14 cellular contexts compared by ENCODE assay signal in the genomic region with DNA sequence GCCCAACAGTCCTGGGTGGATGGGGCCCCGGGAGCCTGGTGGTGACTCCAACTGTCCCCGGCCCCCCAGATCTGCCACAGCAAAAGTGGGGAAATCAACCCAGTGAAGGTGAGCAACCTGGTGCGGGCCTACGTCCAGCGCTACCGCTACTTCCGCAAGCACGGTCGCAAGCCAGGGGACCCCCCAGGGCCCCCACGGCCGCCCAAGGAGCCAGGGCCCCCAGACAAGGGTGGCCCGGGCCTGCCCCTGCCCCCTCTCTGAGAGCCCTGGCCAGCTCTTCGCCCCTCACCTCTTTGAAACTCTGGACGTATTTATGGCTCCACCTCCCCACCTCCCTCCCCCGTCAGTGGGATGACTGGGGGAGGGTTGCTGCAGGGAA. TPM values are rescaled to one million over a fixed set of nuclear protein-coding genes. Genes with fewer than 3 reads are reported as not detected.
DNase-seq lines count a peak whose midpoint lies in the region; ATAC-seq and TF ChIP-seq lines count a peak whose summit lies in the region.
"Had no signal": no experiment of that assay in that cellular context is flagged by ENCODE, and none has a peak within 500 bp of the region (broad histone marks: within the 10 kb centered on the region; RNA-seq: fewer than 3 reads in every experiment).

No MANE protein-coding gene starts in this region.

- no peak overlapping the region for H3K27ac ChIP-seq in A673 (ENCODE audit: low read depth, low read length, poor library complexity, severe bottlenecking)
- H3K27ac ChIP-seq in OCI-LY7 (ENCODE audit: low read depth, low read length, poor library complexity, severe bottlenecking) = no peak overlapping the region
- H3K27ac ChIP-seq: SJSA1 had no signal

- CTCF ChIA-PET in A673 (lab: Charles Lee) = no interaction called here
- CTCF ChIA-PET in OCI-LY7 (lab: Charles Lee; ENCODE audit: unreplicated experiment) = no interaction called here

- intact Hi-C loops in A673 (cut with micrococcal nuclease; ENCODE audit: unreplicated experiment) (no loop called here), OCI-LY7 (cut with micrococcal nuclease; ENCODE audit: unreplicated experiment) (no loop called here)

- no peak for DNase-seq in A673 (ENCODE audit: low spot score)
- DNase-seq in OCI-LY7 (ENCODE audit: low spot score) = no peak
- DNase-seq in effector memory CD8-positive, alpha-beta T cell = no peak
- no peak for DNase-seq in NK-92 (lab: John Stamatoyannopoulos, UW; ENCODE audit: unreplicated experiment)
- DNase-seq in occipital lobe (lab: John Stamatoyannopoulos, UW) = no peak
- no peak for DNase-seq in T1000 (lab: John Stamatoyannopoulos, UW)
- DNase-seq: C1 segment of cervical spinal cord, H7, MM.1S, NCI-H1092 treated with DMSO at 0.1 percent for 48 hours, NCI-H2227 treated with DMSO at 0.1 percent for 48 hours, NCI-H524, RPMI8226 had no signal

- peak overlapping the region; percentile 55 to 77 for H3K27ac Mint-ChIP-seq in effector memory CD8-positive, alpha-beta T cell

- peaks cover 7 to 16% of the 10 kb centered on the region in 2 donors for H3K4me1 Mint-ChIP-seq in effector memory CD8-positive, alpha-beta T cell (ENCODE audit: low read depth in 2 of 2)

- H3K4me2 ChIP-seq in OCI-LY7 (ENCODE audit: low read length) = no peak overlapping the region

- no peaks in the 10 kb centered on the region for H3K9me2 ChIP-seq in OCI-LY7 (ENCODE audit: insufficient read depth, low read length)

- H3K4me3 Mint-ChIP-seq in effector memory CD8-positive, alpha-beta T cell = no peak overlapping the region

- H3K36me3 Mint-ChIP-seq in effector memory CD8-positive, alpha-beta T cell (ENCODE audit: insufficient read depth) = peaks cover 69% of the 10 kb centered on the region

- no peak for ATAC-seq in effector memory CD8-positive, alpha-beta T cell (replicated peaks)

- peaks cover 83% of the 10 kb centered on the region for H3K36me3 ChIP-seq in A673 (ENCODE audit: insufficient read depth, low read length, poor library complexity, severe bottlenecking)
- peaks cover 91% of the 10 kb centered on the region for H3K36me3 ChIP-seq in OCI-LY7 (ENCODE audit: insufficient read depth, low read length)

- no peaks in the 10 kb centered on the region for H3K9me3 ChIP-seq in A673 (ENCODE audit: low read depth, low read length, poor library complexity, severe bottlenecking)
- H3K9me3 ChIP-seq in OCI-LY7 (ENCODE audit: low read length) = no peaks in the 10 kb centered on the region
- H3K9me3 ChIP-seq: SJSA1 had no signal

- BruUV-seq in A673 (replicated peaks; lab: Mats Ljungman, UMichigan) (TSS peak; percentile 71), OCI-LY7 (replicated peaks; lab: Mats Ljungman, UMichigan) (TSS peak; percentile 67)

- no peak overlapping the region for H3K4me3 ChIP-seq in A673 (ENCODE audit: low read depth, low read length, poor library complexity, severe bottlenecking)
- H3K4me3 ChIP-seq in OCI-LY7 (ENCODE audit: low read depth, low read length, poor library complexity, severe bottlenecking) = no peak overlapping the region
- H3K4me3 ChIP-seq: SJSA1 had no signal

- no peaks in the 10 kb centered on the region for H4K20me1 ChIP-seq in OCI-LY7 (ENCODE audit: insufficient read depth, low read length)

- POLR2A ChIA-PET in A673 (lab: Charles Lee; ENCODE audit: low non-redundant PET) (no interaction called here), OCI-LY7 (lab: Charles Lee) (interaction anchor here (0.5 kb wide), 1 partner anchor 9 kb away, joined by 3 read pairs; no protein-coding TSS in a partner anchor)

- no peaks in the 10 kb centered on the region for H3K27me3 Mint-ChIP-seq in effector memory CD8-positive, alpha-beta T cell

- H3K4me1 ChIP-seq in A673 (ENCODE audit: insufficient read depth, low read length, poor library complexity, severe bottlenecking) = no peaks in the 10 kb centered on the region
- no peaks in the 10 kb centered on the region for H3K4me1 ChIP-seq in OCI-LY7 (ENCODE audit: insufficient read depth, low read length, poor library complexity, severe bottlenecking)
- H3K4me1 ChIP-seq: SJSA1 had no signal

- H2AFZ ChIP-seq in OCI-LY7 (ENCODE audit: low read length) = no peak overlapping the region

- H3K27me3 ChIP-seq in A673 (replicated peaks; ENCODE audit: insufficient read depth, low read depth, low read length, poor library complexity) = no peaks in the 10 kb centered on the region
- H3K27me3 ChIP-seq: SJSA1 had no signal

- no peaks in the 10 kb centered on the region for H3K79me2 ChIP-seq in OCI-LY7 (ENCODE audit: insufficient read depth, low read depth, low read length)

- no peak for TF ChIP-seq CTCF in A673 (conservative IDR thresholded peaks at IDR 0.05; ENCODE audit: low read depth, low read length)
- TF ChIP-seq CTCF in OCI-LY7 (conservative IDR thresholded peaks at IDR 0.05; ENCODE audit: low read length) = no peak

- H3K9me3 Mint-ChIP-seq in effector memory CD8-positive, alpha-beta T cell = no peaks in the 10 kb centered on the region

RNA-seq across cellular contexts. Expression of a gene that starts 7.5 kb away (rescaled TPM):
- total RNA-seq in A673 (2021) = 81.7 and 88.0 TPM in 2 replicates
- 116 and 117 TPM in 2 replicates for total RNA-seq in OCI-LY7 (2014; rRNA removed; shearing (Covaris generic))
- 96.6 and 98.5 TPM in 2 replicates for total RNA-seq in OCI-LY7 (2022)
- 8.1 TPM for total RNA-seq in occipital lobe

RNA-seq across cellular contexts. Expression of a gene that starts 7.6 kb away (rescaled TPM):
- total RNA-seq in A673 (2021) (97.4 and 99.1 TPM in 2 replicates), OCI-LY7 (2022) (65.4 and 75.5 TPM in 2 replicates), occipital lobe (not detected)
- total RNA-seq in OCI-LY7 (2014; rRNA removed; shearing (Covaris generic)) = 38.9 and 41.3 TPM in 2 replicates

RNA-seq across cellular contexts. Expression of a gene that starts 16.1 kb away (rescaled TPM):
- total RNA-seq in A673 (2021) = 92.7 and 98.2 TPM in 2 replicates
- total RNA-seq in OCI-LY7 (2014; rRNA removed; shearing (Covaris generic)) = 12.4 and 15.0 TPM in 2 replicates
- 43.4 and 44.0 TPM in 2 replicates for total RNA-seq in OCI-LY7 (2022)
- total RNA-seq in occipital lobe = 11.5 TPM

RNA-seq across cellular contexts. Expression of a gene that starts 18.2 kb away (rescaled TPM):
- total RNA-seq in A673 (2021) (27.6 and 32.4 TPM in 2 replicates), OCI-LY7 (2022) (5.4 and 5.5 TPM in 2 replicates), occipital lobe (1.1 TPM)
- 3.4 and 4.7 TPM in 2 replicates for total RNA-seq in OCI-LY7 (2014; rRNA removed; shearing (Covaris generic))

RNA-seq across cellular contexts. Expression of a gene that starts 18.9 kb away (rescaled TPM):
- 523 and 536 TPM in 2 replicates for total RNA-seq in A673 (2021)
- total RNA-seq in OCI-LY7 (2014; rRNA removed; shearing (Covaris generic)) = 403 and 412 TPM in 2 replicates
- 266 and 285 TPM in 2 replicates for total RNA-seq in OCI-LY7 (2022)
- 177 TPM for total RNA-seq in occipital lobe

Comparison
In these comparisons a context has a peak if more than half of its experiments do, and no peak if none do; other contexts are left out.
1. RNA of a gene that starts 7.6 kb away (total RNA-seq): 97.4 to 99.1 TPM in A673 and 38.9 to 75.5 TPM in OCI-LY7; not detected in occipital lobe (single experiment); every median in the first group is over 10 times any median in the second.